ENCODE assay signal across 7 cellular contexts in genomic region chr22:25403752-25404471, GRCh38.
A peak's percentile ranks its signal among the peaks of the same experiment; 100 is the strongest.
DNase-seq lines count a peak whose midpoint lies in the region; ATAC-seq and TF ChIP-seq lines count a peak whose summit lies in the region.

No MANE protein-coding gene starts in this region.

- peaks cover 36% of the 10 kb centered on the region for H3K4me1 Mint-ChIP-seq in activated T-helper 2 cell treated with anti-CD3 and anti-CD28 coated beads, Interferon-gamma antibody, Interleukin-2, Interleukin-4, amounts not matched to agents 10 μg/mL and 5 μg/mL and 100 μg/mL, durations not matched to agents 14 hours and 24 hours and 36 hours (ENCODE audit: low read depth)

- peak overlapping the region; percentile 60 to 69 (median 63) for H3K4me3 ChIP-seq in gastrocnemius medialis

- intact Hi-C loops in activated T-helper 2 cell treated with anti-CD3 and anti-CD28 coated beads, Interferon-gamma antibody, Interleukin-2, Interleukin-4, amounts not matched to agents 10 μg/mL and 5 μg/mL and 100 μg/mL, durations not matched to agents 14 hours and 24 hours and 36 hours (cut with micrococcal nuclease) = loop anchor here (5.0 to 10.0 kb wide), 2 partner anchors 43 to 599 kb away; partner anchors contain the start of gene SGSM1
- intact Hi-C loops in gastrocnemius medialis (cut with DNase I; ENCODE audit: low total_unique reads) = no loop called here

- ATAC-seq in gastrocnemius medialis (no peak), GM18873 (IDR thresholded peaks at IDR 0.05; ENCODE audit: low FRiP score, unreplicated experiment) (no peak)

- in situ Hi-C loops in gastrocnemius medialis (cut with MboI; ENCODE audit: low sequenced_read_pairs in 4 of 4) = no loop called here

- TF ChIP-seq POLR2A in gastrocnemius medialis (IDR thresholded peaks at IDR 0.05) = no peak

- peak overlapping the region; percentile 60 to 81 (median 70) for H3K27ac ChIP-seq in gastrocnemius medialis

- no peaks in the 10 kb centered on the region for H3K9me3 Mint-ChIP-seq in activated T-helper 2 cell treated with anti-CD3 and anti-CD28 coated beads, Interferon-gamma antibody, Interleukin-2, Interleukin-4, amounts not matched to agents 10 μg/mL and 5 μg/mL and 100 μg/mL, durations not matched to agents 14 hours and 24 hours and 36 hours

- TF ChIP-seq CTCF in gastrocnemius medialis (IDR thresholded peaks at IDR 0.05 in 4 of 5, conservative IDR thresholded peaks at IDR 0.05 in 1 of 5) = no peak

- peak overlapping the region; percentile 86 for H3K4me3 Mint-ChIP-seq in activated T-helper 2 cell treated with anti-CD3 and anti-CD28 coated beads, Interferon-gamma antibody, Interleukin-2, Interleukin-4, amounts not matched to agents 10 μg/mL and 5 μg/mL and 100 μg/mL, durations not matched to agents 14 hours and 24 hours and 36 hours (ENCODE audit: low read depth)

- peak; percentile 50 for DNase-seq in GM04503 (ENCODE audit: low read depth)
- peak; percentile 64 for DNase-seq in LHCN-M2 (ENCODE audit: low read depth)
- no peak for DNase-seq in activated T-helper 2 cell treated with anti-CD3 and anti-CD28 coated beads, Interferon-gamma antibody, Interleukin-2, Interleukin-4, amounts not matched to agents 10 μg/mL and 5 μg/mL and 100 μg/mL, durations not matched to agents 14 hours and 24 hours and 36 hours (ENCODE audit: low spot score)
- DNase-seq in hepatic stellate cell (ENCODE audit: low spot score) = peak; percentile 41
- DNase-seq in gastrocnemius medialis = no peak
- no peak for DNase-seq in Ammon's horn (ENCODE audit: low spot score)

- H3K9me3 ChIP-seq in gastrocnemius medialis = no peaks in the 10 kb centered on the region

- peak overlapping the region; percentile 73 for H3K27ac Mint-ChIP-seq in activated T-helper 2 cell treated with anti-CD3 and anti-CD28 coated beads, Interferon-gamma antibody, Interleukin-2, Interleukin-4, amounts not matched to agents 10 μg/mL and 5 μg/mL and 100 μg/mL, durations not matched to agents 14 hours and 24 hours and 36 hours

- no peaks in the 10 kb centered on the region for H3K27me3 Mint-ChIP-seq in activated T-helper 2 cell treated with anti-CD3 and anti-CD28 coated beads, Interferon-gamma antibody, Interleukin-2, Interleukin-4, amounts not matched to agents 10 μg/mL and 5 μg/mL and 100 μg/mL, durations not matched to agents 14 hours and 24 hours and 36 hours (ENCODE audit: low read depth)

- H3K4me1 ChIP-seq in gastrocnemius medialis = peaks cover 32 to 33% of the 10 kb centered on the region in 2 donors

- H3K36me3 Mint-ChIP-seq in activated T-helper 2 cell treated with anti-CD3 and anti-CD28 coated beads, Interferon-gamma antibody, Interleukin-2, Interleukin-4, amounts not matched to agents 10 μg/mL and 5 μg/mL and 100 μg/mL, durations not matched to agents 14 hours and 24 hours and 36 hours (ENCODE audit: low read depth) = peaks cover 8% of the 10 kb centered on the region

- no peaks in the 10 kb centered on the region for H3K27me3 ChIP-seq in gastrocnemius medialis

- H3K36me3 ChIP-seq in gastrocnemius medialis = no peaks in the 10 kb centered on the region

Comparison
In these comparisons a context has a peak if more than half of its experiments do, and no peak if none do; other contexts are left out.
1. DNase-seq: peak in GM04503 (single experiment), LHCN-M2 (single experiment) and hepatic stellate cell (single experiment); none in activated T-helper 2 cell treated with anti-CD3 and anti-CD28 coated beads, Interferon-gamma antibody, Interleukin-2, Interleukin-4, amounts not matched to agents 10 μg/mL and 5 μg/mL and 100 μg/mL, durations not matched to agents 14 hours and 24 hours and 36 hours (single experiment), gastrocnemius medialis (0 of 2) and Ammon's horn (single experiment).